Comparison of ENCODE assay signal across 29 cellular contexts in genomic region chr16:49346459-49346858, GRCh38. TPM values are rescaled to one million over a fixed set of nuclear protein-coding genes. Genes with fewer than 3 reads are reported as not detected.
"Had no signal": no experiment of that assay in that cellular context is flagged by ENCODE, and none has a peak within 500 bp of the region (broad histone marks: within the 10 kb centered on the region; RNA-seq: fewer than 3 reads in every experiment).

No MANE protein-coding gene starts in this region.

- DNase-seq: stimulated activated CD4-positive, alpha-beta T cell treated with anti-CD3 and anti-CD28 coated beads, Interleukin-2, amount 100 ng/mL, for 48 hours; stimulated activated CD4-positive, alpha-beta T cell treated with anti-CD3 and anti-CD28 coated beads, Interleukin-4, amount 100 ng/mL, for 1 hour; stimulated activated CD4-positive, alpha-beta T cell treated with anti-CD3 and anti-CD28 coated beads, Interleukin-4, amount 100 ng/mL, for 24 hours; stimulated activated naive B cell treated with anti-CD40 and anti-IgM and Interleukin-4, amounts not matched to agents 10 μg/mL and 1 μg/mL and 100 μg/mL, for 72 hours; stimulated activated naive CD4-positive, alpha-beta T cell; stimulated activated naive CD4-positive, alpha-beta T cell treated with Interleukin-2 at 50 U/mL for 16 hours; stimulated activated naive CD8-positive, alpha-beta T cell treated with anti-CD3 and anti-CD28 coated beads, Interleukin-15, amount 100 ng/mL, for 72 hours; stomach; substantia nigra; testis; thyroid gland; tibial artery; transverse colon; upper lobe of right lung; uterus had no signal

- H3K27ac Mint-ChIP-seq: stimulated activated effector memory CD8-positive, alpha-beta T cell treated with anti-CD3 and anti-CD28 coated beads, Interleukin-12 subunit alpha, Interleukin-12 subunit beta, amount 100 ng/mL, for 72 hours; stimulated activated memory B cell treated with anti-CD40 and anti-IgM and Interleukin-4, amounts not matched to agents 10 μg/mL and 1 μg/mL and 100 μg/mL, for 72 hours; stimulated activated naive B cell treated with anti-CD40 and anti-IgM and Interleukin-4, amounts not matched to agents 10 μg/mL and 1 μg/mL and 100 μg/mL, for 72 hours; stimulated activated naive CD8-positive, alpha-beta T cell treated with anti-CD3 and anti-CD28 coated beads, Interleukin-15, amount 100 ng/mL, for 72 hours; stimulated activated naive CD8-positive, alpha-beta T cell treated with anti-CD3 and anti-CD28 coated beads, Interleukin-15, Interleukin-2, amounts not matched to agents 100 ng/mL and 50 ng/mL, for 24 hours; type B pancreatic cell had no signal

- H3K36me3 ChIP-seq: stomach, suprapubic skin, thoracic aorta, thyroid gland, tibial artery, tibial nerve, transverse colon, upper lobe of left lung, upper lobe of right lung, uterus, vagina had no signal

- H3K4me3 Mint-ChIP-seq: stimulated activated effector memory CD8-positive, alpha-beta T cell treated with anti-CD3 and anti-CD28 coated beads, Interleukin-12 subunit alpha, Interleukin-12 subunit beta, amount 100 ng/mL, for 72 hours; stimulated activated memory B cell treated with anti-CD40 and anti-IgM and Interleukin-4, amounts not matched to agents 10 μg/mL and 1 μg/mL and 100 μg/mL, for 72 hours; stimulated activated naive B cell treated with anti-CD40 and anti-IgM and Interleukin-4, amounts not matched to agents 10 μg/mL and 1 μg/mL and 100 μg/mL, for 72 hours; stimulated activated naive CD8-positive, alpha-beta T cell treated with anti-CD3 and anti-CD28 coated beads, Interleukin-15, amount 100 ng/mL, for 72 hours; stimulated activated naive CD8-positive, alpha-beta T cell treated with anti-CD3 and anti-CD28 coated beads, Interleukin-15, Interleukin-2, amounts not matched to agents 100 ng/mL and 50 ng/mL, for 24 hours; type B pancreatic cell had no signal

- H3K4me1 Mint-ChIP-seq: stimulated activated effector memory CD8-positive, alpha-beta T cell treated with anti-CD3 and anti-CD28 coated beads, Interleukin-12 subunit alpha, Interleukin-12 subunit beta, amount 100 ng/mL, for 72 hours; stimulated activated memory B cell treated with anti-CD40 and anti-IgM and Interleukin-4, amounts not matched to agents 10 μg/mL and 1 μg/mL and 100 μg/mL, for 72 hours; stimulated activated naive CD8-positive, alpha-beta T cell treated with anti-CD3 and anti-CD28 coated beads, Interleukin-15, amount 100 ng/mL, for 72 hours had no signal

- H3K4me3 ChIP-seq: stomach, suprapubic skin, testis, thoracic aorta, thyroid gland, tibial artery, tibial nerve, transverse colon, upper lobe of left lung, upper lobe of right lung, uterus, vagina had no signal

- ATAC-seq: stimulated activated effector memory CD8-positive, alpha-beta T cell treated with anti-CD3 and anti-CD28 coated beads, Interleukin-12 subunit alpha, Interleukin-12 subunit beta, amount 100 ng/mL, for 72 hours; stimulated activated memory B cell treated with anti-CD40 and anti-IgM and Interleukin-4, amounts not matched to agents 10 μg/mL and 1 μg/mL and 100 μg/mL, for 72 hours; stimulated activated naive B cell treated with anti-CD40 and anti-IgM and Interleukin-4, amounts not matched to agents 10 μg/mL and 1 μg/mL and 100 μg/mL, for 72 hours; stimulated activated naive CD8-positive, alpha-beta T cell treated with anti-CD3 and anti-CD28 coated beads, Interleukin-15, amount 100 ng/mL, for 72 hours; stimulated activated naive CD8-positive, alpha-beta T cell treated with anti-CD3 and anti-CD28 coated beads, Interleukin-15, Interleukin-2, amounts not matched to agents 100 U/mL and 50 U/mL, for 24 hours; upper lobe of right lung had no signal

- H3K4me1 ChIP-seq: stomach, suprapubic skin, testis, thyroid gland, tibial artery, tibial nerve, transverse colon, upper lobe of left lung, upper lobe of right lung, uterus, vagina had no signal

- H3K9me3 Mint-ChIP-seq: stimulated activated effector memory CD8-positive, alpha-beta T cell treated with anti-CD3 and anti-CD28 coated beads, Interleukin-12 subunit alpha, Interleukin-12 subunit beta, amount 100 ng/mL, for 72 hours; stimulated activated naive B cell treated with anti-CD40 and anti-IgM and Interleukin-4, amounts not matched to agents 10 μg/mL and 1 μg/mL and 100 μg/mL, for 72 hours; stimulated activated naive CD8-positive, alpha-beta T cell treated with anti-CD3 and anti-CD28 coated beads, Interleukin-15, amount 100 ng/mL, for 72 hours; stimulated activated naive CD8-positive, alpha-beta T cell treated with anti-CD3 and anti-CD28 coated beads, Interleukin-15, Interleukin-2, amounts not matched to agents 100 ng/mL and 50 ng/mL, for 24 hours; type B pancreatic cell had no signal

- H3K27ac ChIP-seq: stomach, suprapubic skin, testis, thoracic aorta, thyroid gland, tibial artery, tibial nerve, transverse colon, upper lobe of left lung, upper lobe of right lung, uterus, vagina had no signal

- H3K27me3 ChIP-seq: testis, upper lobe of left lung, uterus, vagina had no signal

- H3K9me3 ChIP-seq: stomach, suprapubic skin, testis, thoracic aorta, thyroid gland, tibial artery, tibial nerve, transverse colon, upper lobe of left lung, upper lobe of right lung, uterus, vagina had no signal

- H3K36me3 Mint-ChIP-seq: stimulated activated effector memory CD8-positive, alpha-beta T cell treated with anti-CD3 and anti-CD28 coated beads, Interleukin-12 subunit alpha, Interleukin-12 subunit beta, amount 100 ng/mL, for 72 hours; stimulated activated memory B cell treated with anti-CD40 and anti-IgM and Interleukin-4, amounts not matched to agents 10 μg/mL and 1 μg/mL and 100 μg/mL, for 72 hours; stimulated activated naive B cell treated with anti-CD40 and anti-IgM and Interleukin-4, amounts not matched to agents 10 μg/mL and 1 μg/mL and 100 μg/mL, for 72 hours; type B pancreatic cell had no signal

RNA-seq across cellular contexts. Expression of gene C16orf78, which starts 27.1 kb away (rescaled TPM):
- total RNA-seq: stomach, subcutaneous adipose tissue, suprapubic skin, temporal lobe, thoracic aorta, thyroid gland, tibial nerve, transverse colon, upper lobe of left lung, upper lobe of right lung, ureter, urinary bladder, uterus, vagina had no signal
